Comparison of ENCODE assay signal across 1 cellular context in genomic region chr4:109472343-109472761, GRCh38.
A peak's percentile ranks its signal among the peaks of the same experiment; 100 is the strongest.
TF ChIP-seq lines count a peak whose summit lies in the region.

No MANE protein-coding gene starts in this region.

TF ChIP-seq in SK-N-SH, 30 proteins besides CTCF, POLR2A, EP300 and RAD21 (continued from another document):
- TF ChIP-seq REST (IDR thresholded peaks at IDR 0.05; ENCODE audit: low read depth, low read length) (no peak), NRF1 (IDR thresholded peaks at IDR 0.05; ENCODE audit: low read depth, low read length) (no peak), POLR2AphosphoS5 (IDR thresholded peaks at IDR 0.05; ENCODE audit: low read depth, low read length) (0 out of 2 replicates have a peak, but pooled peaks have one; percentile 26), YY1 (IDR thresholded peaks at IDR 0.05; ENCODE audit: low read depth) (no peak), MEF2A (IDR thresholded peaks at IDR 0.05; ENCODE audit: borderline replicate concordance, low read depth) (no peak), PBX3 (IDR thresholded peaks at IDR 0.05) (peak; percentile 62; the same call in 1 of the 2 replicates), TCF12 (IDR thresholded peaks at IDR 0.05) (peak; percentile 78), SIN3A (IDR thresholded peaks at IDR 0.05; ENCODE audit: borderline replicate concordance, low read depth, low read length) (no peak), MAX (IDR thresholded peaks at IDR 0.05; ENCODE audit: low read depth) (0 out of 2 replicates have a peak, but pooled peaks have one; percentile 27)
